ENCODE assay signal across 8 cellular contexts in the genomic region with DNA sequence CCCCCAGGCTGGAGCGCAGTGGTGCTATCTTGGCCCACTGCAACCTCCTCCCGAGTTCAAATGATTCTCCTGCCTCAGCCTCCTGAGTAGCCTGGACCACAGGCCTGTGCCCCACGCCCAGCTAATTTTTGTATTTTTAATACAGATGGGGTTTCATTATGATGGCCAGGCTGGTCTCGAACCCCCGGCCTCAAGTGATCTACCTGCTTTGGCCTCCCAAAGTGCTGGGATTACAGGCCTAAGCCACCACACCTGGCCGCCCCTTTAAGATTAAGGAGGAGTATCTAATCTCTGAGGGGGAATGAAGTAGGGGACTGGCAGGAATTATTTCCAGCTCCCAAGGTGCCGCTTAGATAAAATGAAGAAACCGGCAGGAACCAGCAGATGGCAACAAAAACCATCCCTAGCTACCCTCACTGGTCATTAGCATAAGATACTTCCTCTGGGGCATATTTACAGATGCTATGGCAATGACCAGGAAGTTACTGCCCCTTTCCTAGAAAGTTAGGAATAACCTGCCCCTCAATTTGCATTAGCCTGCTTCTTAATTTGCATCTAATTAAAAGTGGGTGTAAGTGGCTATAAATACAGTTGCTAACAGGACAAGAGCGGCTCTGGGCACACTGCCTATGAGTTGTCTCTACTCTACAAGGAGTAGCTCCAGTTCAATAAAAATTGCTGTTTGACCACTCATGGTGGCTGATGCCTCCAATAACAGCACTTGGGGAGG. TPM values are rescaled to one million over a fixed set of nuclear protein-coding genes. Genes with fewer than 3 reads are reported as not detected.
A peak's percentile ranks its signal among the peaks of the same experiment; 100 is the strongest.
DNase-seq lines count a peak whose midpoint lies in the region; ATAC-seq, FAIRE-seq and TF ChIP-seq lines count a peak whose summit lies in the region.

No MANE protein-coding gene starts in this region.

- no peak overlapping the region for H4K91ac ChIP-seq in IMR-90 (ENCODE audit: insufficient read depth, low read depth, low read length)

- H2BK120ac ChIP-seq in IMR-90 (ENCODE audit: low read depth, low read length): no peak overlapping the region

- TF ChIP-seq POLR2A in IMR-90 (IDR thresholded peaks at IDR 0.05; ENCODE audit: low read depth, low read length): no peak

- WGBS in IMR-90 (ENCODE audit: extremely low coverage in 2 of 2, insufficient read length in 1 of 2), 2 experiments: 100% methylated on average over 1 of the region's 9 CpGs; no CpG with 5 or more reads in 1 of the 2 experiments

- peak; percentile 38 for TF ChIP-seq RAD21 in IMR-90 (IDR thresholded peaks at IDR 0.05; ENCODE audit: low read length)

- no peaks in the 10 kb centered on the region for H3K9me3 Mint-ChIP-seq in activated CD4-positive, alpha-beta memory T cell treated with anti-CD3 and anti-CD28 coated beads, Interleukin-2, amount 10 ng/mL, durations not matched to agents 7 days and 5 days

- no peak overlapping the region for H3K14ac ChIP-seq in IMR-90 (replicated peaks; ENCODE audit: low read depth, low read length)

- H3K9me1 ChIP-seq in IMR-90 (ENCODE audit: insufficient read depth, low read length): no peaks in the 10 kb centered on the region

- no peaks in the 10 kb centered on the region for H3K27me3 Mint-ChIP-seq in activated CD4-positive, alpha-beta memory T cell treated with anti-CD3 and anti-CD28 coated beads, Interleukin-2, amount 10 ng/mL, durations not matched to agents 7 days and 5 days

- intact Hi-C loops in IMR-90 (cut with micrococcal nuclease) (no loop called here), Right ventricle myocardium superior (cut with DNase I) (no loop called here)

- H2BK5ac ChIP-seq in IMR-90 (ENCODE audit: low read depth, low read length, poor library complexity, severe bottlenecking): no peak overlapping the region

- dilution Hi-C loops in IMR-90 (cut with HindIII; ENCODE audit: low sequenced_read_pairs, unreplicated experiment): no loop called here

- ATAC-seq in GM21381 (IDR thresholded peaks at IDR 0.05; ENCODE audit: unreplicated experiment) (peak; percentile 46), IMR-90 (ENCODE audit: low read depth) (peak; percentile 81), GM18519 (IDR thresholded peaks at IDR 0.05; ENCODE audit: low FRiP score, unreplicated experiment) (no peak), Right ventricle myocardium superior (ENCODE audit: poor library complexity) (no peak)

- no peaks in the 10 kb centered on the region for H3K4me1 ChIP-seq in IMR-90 (ENCODE audit: control insufficient read depth, insufficient read depth, low read length)

- DNase-seq in IMR-90 (peak; percentile 31), SW480 (ENCODE audit: low spot score) (peak; percentile 42), kidney tubule cell (ENCODE audit: low spot score) (peak; percentile 80), Right ventricle myocardium superior (no peak)
- DNase-seq in activated CD4-positive, alpha-beta memory T cell treated with anti-CD3 and anti-CD28 coated beads, Interleukin-2, amount 10 ng/mL, durations not matched to agents 7 days and 5 days: no peak

- H3K36me3 ChIP-seq in IMR-90 (ENCODE audit: control insufficient read depth, insufficient read depth, low read length): no peaks in the 10 kb centered on the region

- TF ChIP-seq CTCF in IMR-90 (conservative IDR thresholded peaks at IDR 0.05; ENCODE audit: low read depth, low read length): peak; percentile 38

- POLR2A ChIA-PET in IMR-90 (lab: Charles Lee; ENCODE audit: unreplicated experiment): no interaction called here
- POLR2A ChIA-PET in activated CD4-positive, alpha-beta memory T cell treated with anti-CD3 and anti-CD28 coated beads, Interleukin-2, amount 10 ng/mL, durations not matched to agents 7 days and 5 days (lab: Charles Lee): interaction anchor here (0.6 to 1.1 kb wide), 3 partner anchors 15 to 90 kb away, joined by 3 to 4 read pairs (median 3); no protein-coding TSS in a partner anchor

- no peak overlapping the region for H3K4me3 ChIP-seq in IMR-90 (ENCODE audit: insufficient read depth, low read depth, low read length)

- FAIRE-seq in G401.6 (lab: Jason Lieb, UNC): peak; percentile 85

- BruUV-seq in IMR-90 (replicated peaks; lab: Mats Ljungman, UMichigan): no TSS peak

- in situ Hi-C loops in IMR-90 (cut with MboI; ENCODE audit: low sequenced_read_pairs): no loop called here

- no peak overlapping the region for H3K27ac Mint-ChIP-seq in activated CD4-positive, alpha-beta memory T cell treated with anti-CD3 and anti-CD28 coated beads, Interleukin-2, amount 10 ng/mL, durations not matched to agents 7 days and 5 days

- no peak overlapping the region for H2BK15ac ChIP-seq in IMR-90 (ENCODE audit: low read depth, low read length)

- H3K36me3 Mint-ChIP-seq in activated CD4-positive, alpha-beta memory T cell treated with anti-CD3 and anti-CD28 coated beads, Interleukin-2, amount 10 ng/mL, durations not matched to agents 7 days and 5 days (ENCODE audit: low read depth): no peaks in the 10 kb centered on the region

- no peak overlapping the region for H3K4ac ChIP-seq in IMR-90 (ENCODE audit: low read depth, low read length)

- H3K56ac ChIP-seq in IMR-90 (ENCODE audit: extremely low read depth, insufficient read depth, low read length): no peak overlapping the region

- H3K9me3 ChIP-seq in IMR-90 (ENCODE audit: control insufficient read depth, insufficient read depth, low read length): no peaks in the 10 kb centered on the region

- no peak overlapping the region for H3K18ac ChIP-seq in IMR-90 (ENCODE audit: low read depth, low read length)

- no peak overlapping the region for H4K5ac ChIP-seq in IMR-90 (ENCODE audit: low read depth, low read length)

- no peak overlapping the region for H2AK5ac ChIP-seq in IMR-90 (ENCODE audit: low read depth, low read length)

- no peak overlapping the region for H3K4me3 Mint-ChIP-seq in activated CD4-positive, alpha-beta memory T cell treated with anti-CD3 and anti-CD28 coated beads, Interleukin-2, amount 10 ng/mL, durations not matched to agents 7 days and 5 days

- no peak overlapping the region for H3K9ac ChIP-seq in IMR-90 (ENCODE audit: low read depth, low read length)

- H4K8ac ChIP-seq in IMR-90 (ENCODE audit: low read depth in 2 of 2, low read length in 2 of 2): no peak overlapping the region

- H3K27ac ChIP-seq in IMR-90 (ENCODE audit: insufficient read depth, low read length): no peak overlapping the region

- H3K23ac ChIP-seq in IMR-90 (ENCODE audit: low read depth, low read length): no peak overlapping the region

- H2AK9ac ChIP-seq in IMR-90 (replicated peaks; ENCODE audit: low read depth, low read length, poor library complexity): no peak overlapping the region

- H2AFZ ChIP-seq in IMR-90 (replicated peaks; ENCODE audit: low read length, poor library complexity): no peak overlapping the region

- H3K27me3 ChIP-seq in IMR-90 (ENCODE audit: control insufficient read depth, insufficient read depth, low read length): no peaks in the 10 kb centered on the region

- H2BK20ac ChIP-seq in IMR-90 (ENCODE audit: low read depth, low read length): no peak overlapping the region

- CTCF ChIA-PET in IMR-90 (lab: Yijun Ruan, JAX): interaction anchor here (1.1 to 1.4 kb wide), 2 partner anchors 15 to 17 kb away, joined by 5 to 6 read pairs; no protein-coding TSS in a partner anchor
- CTCF ChIA-PET in activated CD4-positive, alpha-beta memory T cell treated with anti-CD3 and anti-CD28 coated beads, Interleukin-2, amount 10 ng/mL, durations not matched to agents 7 days and 5 days (lab: Charles Lee): interaction anchor here (0.7 to 2.6 kb wide), 6 partner anchors 12 to 929 kb away, joined by 3 to 26 read pairs (median 4); no protein-coding TSS in a partner anchor

- no peak overlapping the region for H3K4me2 ChIP-seq in IMR-90 (ENCODE audit: low read depth, low read length)

- no peaks in the 10 kb centered on the region for H3K79me1 ChIP-seq in IMR-90 (ENCODE audit: low read depth in 1 of 2, low read length in 2 of 2)

- no peaks in the 10 kb centered on the region for H3K4me1 Mint-ChIP-seq in activated CD4-positive, alpha-beta memory T cell treated with anti-CD3 and anti-CD28 coated beads, Interleukin-2, amount 10 ng/mL, durations not matched to agents 7 days and 5 days

- H4K20me1 ChIP-seq in IMR-90 (ENCODE audit: insufficient read depth, low read length): no peaks in the 10 kb centered on the region

TF ChIP-seq in IMR-90, 13 proteins besides CTCF, POLR2A, EP300 and RAD21:
- TF ChIP-seq CHD1 (IDR thresholded peaks at IDR 0.05; ENCODE audit: low read depth, low read length) (no peak), BHLHE40 (IDR thresholded peaks at IDR 0.05; ENCODE audit: low read depth, low read length) (no peak), SMC3 (IDR thresholded peaks at IDR 0.05; ENCODE audit: low read depth, low read length) (no peak; the same call in 1 of the 2 replicates), FOS (IDR thresholded peaks at IDR 0.05; ENCODE audit: low read depth, low read length) (no peak), CEBPB (IDR thresholded peaks at IDR 0.05; ENCODE audit: low read depth, low read length) (no peak), RFX5 (IDR thresholded peaks at IDR 0.05; ENCODE audit: low read depth, low read length) (no peak)

RNA-seq across cellular contexts. Expression of gene NSUN4, which starts 7.1 kb away (rescaled TPM):
- total RNA-seq in IMR-90 (2012; rRNA removed) (10.9 and 11.9 TPM in 2 replicates), Right ventricle myocardium superior (15.5 TPM)
- 11.6 and 13.0 TPM in 2 replicates for polyA plus RNA-seq in IMR-90 (2012; rRNA removed)
- polyA plus RNA-seq in IMR-90 (2012; cell fraction: cytosol; rRNA removed): 12.8 and 16.1 TPM in 2 replicates
- 12.0 and 17.3 TPM in 2 replicates for polyA plus RNA-seq in IMR-90 (2012; cell fraction: nucleus; rRNA removed; ENCODE audit: low replicate concordance)
- total RNA-seq in activated CD4-positive, alpha-beta memory T cell treated with anti-CD3 and anti-CD28 coated beads, Interleukin-2, amount 10 ng/mL, durations not matched to agents 7 days and 5 days: 10 to 100 TPM; 21.0 to 21.4 TPM

RNA-seq across cellular contexts. Expression of gene UQCRH, which starts 30.0 kb away (rescaled TPM):
- total RNA-seq in IMR-90 (2012; rRNA removed) (347 and 738 TPM in 2 replicates), Right ventricle myocardium superior (1,143 TPM)
- 535 and 736 TPM in 2 replicates for polyA plus RNA-seq in IMR-90 (2012; rRNA removed)
- polyA plus RNA-seq in IMR-90 (2012; cell fraction: cytosol; rRNA removed): 166 and 447 TPM in 2 replicates
- 31.1 and 246 TPM in 2 replicates for polyA plus RNA-seq in IMR-90 (2012; cell fraction: nucleus; rRNA removed; ENCODE audit: low replicate concordance)
- total RNA-seq in activated CD4-positive, alpha-beta memory T cell treated with anti-CD3 and anti-CD28 coated beads, Interleukin-2, amount 10 ng/mL, durations not matched to agents 7 days and 5 days: 100 to 1,000 TPM; 266 to 274 TPM

RNA-seq across cellular contexts. Expression of gene LRRC41, which starts 30.0 kb away (rescaled TPM):
- total RNA-seq in IMR-90 (2012; rRNA removed) (62.5 and 67.6 TPM in 2 replicates), Right ventricle myocardium superior (33.6 TPM)
- 81.1 and 83.2 TPM in 2 replicates for polyA plus RNA-seq in IMR-90 (2012; rRNA removed)
- polyA plus RNA-seq in IMR-90 (2012; cell fraction: cytosol; rRNA removed): 53.0 and 85.3 TPM in 2 replicates
- 102 and 130 TPM in 2 replicates for polyA plus RNA-seq in IMR-90 (2012; cell fraction: nucleus; rRNA removed; ENCODE audit: low replicate concordance)
- 10 to 100 TPM; 40.3 to 41.7 TPM for total RNA-seq in activated CD4-positive, alpha-beta memory T cell treated with anti-CD3 and anti-CD28 coated beads, Interleukin-2, amount 10 ng/mL, durations not matched to agents 7 days and 5 days

Comparison
In these comparisons a context has a peak if more than half of its experiments do, and no peak if none do; other contexts are left out.
1. ATAC-seq: peak in GM21381 (single experiment) and IMR-90 (single experiment); none in GM18519 (single experiment) and Right ventricle myocardium superior (single experiment).
2. DNase-seq: peak in IMR-90 (single experiment), SW480 (single experiment) and kidney tubule cell (single experiment); none in activated CD4-positive, alpha-beta memory T cell treated with anti-CD3 and anti-CD28 coated beads, Interleukin-2, amount 10 ng/mL, durations not matched to agents 7 days and 5 days (single experiment) and Right ventricle myocardium superior (single experiment).